31 cellular contexts compared by ENCODE assay signal in genomic region chr10:123683865-123684264, GRCh38. TPM values are rescaled to one million over a fixed set of nuclear protein-coding genes. Genes with fewer than 3 reads are reported as not detected.
"Had no signal": no experiment of that assay in that cellular context is flagged by ENCODE, and none has a peak within 500 bp of the region (broad histone marks: within the 10 kb centered on the region; RNA-seq: fewer than 3 reads in every experiment).

No MANE protein-coding gene starts in this region.

- H3K4me1 ChIP-seq: stomach, suprapubic skin, testis, thyroid gland, tibial artery, tibial nerve, transverse colon, upper lobe of left lung, upper lobe of right lung, uterus, vagina had no signal

- H3K9me3 ChIP-seq: stomach, suprapubic skin, testis, thoracic aorta, thyroid gland, tibial artery, tibial nerve, transverse colon, upper lobe of left lung, upper lobe of right lung, uterus, vagina had no signal

- H3K9me3 Mint-ChIP-seq: stimulated activated effector memory CD8-positive, alpha-beta T cell treated with anti-CD3 and anti-CD28 coated beads, Interleukin-12 subunit alpha, Interleukin-12 subunit beta, amount 100 ng/mL, for 72 hours; stimulated activated memory B cell treated with anti-CD40 and anti-IgM and Interleukin-4, amounts not matched to agents 10 μg/mL and 1 μg/mL and 100 μg/mL, for 72 hours; stimulated activated naive B cell treated with anti-CD40 and anti-IgM and Interleukin-4, amounts not matched to agents 10 μg/mL and 1 μg/mL and 100 μg/mL, for 72 hours; stimulated activated naive CD8-positive, alpha-beta T cell treated with anti-CD3 and anti-CD28 coated beads, Interleukin-15, amount 100 ng/mL, for 72 hours; stimulated activated naive CD8-positive, alpha-beta T cell treated with anti-CD3 and anti-CD28 coated beads, Interleukin-15, Interleukin-2, amounts not matched to agents 100 ng/mL and 50 ng/mL, for 24 hours; type B pancreatic cell had no signal

- DNase-seq: stimulated activated CD4-positive, alpha-beta T cell treated with anti-CD3 and anti-CD28 coated beads, Interleukin-2, amount 100 ng/mL, for 48 hours; stimulated activated CD4-positive, alpha-beta T cell treated with anti-CD3 and anti-CD28 coated beads, Interleukin-4, amount 100 ng/mL, for 1 hour; stimulated activated CD4-positive, alpha-beta T cell treated with anti-CD3 and anti-CD28 coated beads, Interleukin-4, amount 100 ng/mL, for 24 hours; stimulated activated CD4-positive, alpha-beta T cell treated with anti-CD3 and anti-CD28 coated beads, Interleukin-4, amount 100 ng/mL, for 4 hours; stimulated activated CD8-positive, alpha-beta memory T cell treated with anti-CD3 and anti-CD28 coated beads, Interleukin-4, amount 100 ng/mL, for 48 hours; stimulated activated naive B cell treated with anti-CD40 and anti-IgM and Interleukin-4, amounts not matched to agents 10 μg/mL and 1 μg/mL and 100 μg/mL, for 72 hours; stimulated activated naive CD4-positive, alpha-beta T cell; stimulated activated naive CD4-positive, alpha-beta T cell treated with Interleukin-2 at 50 U/mL for 16 hours; stimulated activated naive CD8-positive, alpha-beta T cell treated with anti-CD3 and anti-CD28 coated beads, Interleukin-15, amount 100 ng/mL, for 72 hours; stimulated activated naive CD8-positive, alpha-beta T cell treated with anti-CD3 and anti-CD28 coated beads, Interleukin-15, Interleukin-2, amounts not matched to agents 100 U/mL and 50 U/mL, for 24 hours; stomach; substantia nigra; testis; thyroid gland; transverse colon; trophoblast cell; upper lobe of left lung; upper lobe of right lung; uterus had no signal

- H3K4me3 Mint-ChIP-seq: stimulated activated effector memory CD8-positive, alpha-beta T cell treated with anti-CD3 and anti-CD28 coated beads, Interleukin-12 subunit alpha, Interleukin-12 subunit beta, amount 100 ng/mL, for 72 hours; stimulated activated memory B cell treated with anti-CD40 and anti-IgM and Interleukin-4, amounts not matched to agents 10 μg/mL and 1 μg/mL and 100 μg/mL, for 72 hours; stimulated activated naive B cell treated with anti-CD40 and anti-IgM and Interleukin-4, amounts not matched to agents 10 μg/mL and 1 μg/mL and 100 μg/mL, for 72 hours; stimulated activated naive CD8-positive, alpha-beta T cell treated with anti-CD3 and anti-CD28 coated beads, Interleukin-15, amount 100 ng/mL, for 72 hours; stimulated activated naive CD8-positive, alpha-beta T cell treated with anti-CD3 and anti-CD28 coated beads, Interleukin-15, Interleukin-2, amounts not matched to agents 100 ng/mL and 50 ng/mL, for 24 hours; type B pancreatic cell had no signal

- H3K36me3 ChIP-seq: stomach, suprapubic skin, thyroid gland, tibial artery, tibial nerve, transverse colon, upper lobe of left lung, upper lobe of right lung, uterus, vagina had no signal

- H3K4me3 ChIP-seq: stomach, suprapubic skin, testis, thoracic aorta, thyroid gland, tibial artery, tibial nerve, transverse colon, upper lobe of left lung, upper lobe of right lung, uterus, vagina had no signal

- H3K27me3 ChIP-seq: testis, thyroid gland, tibial nerve, transverse colon, upper lobe of left lung, uterus, vagina had no signal

- ATAC-seq: stimulated activated effector memory CD8-positive, alpha-beta T cell treated with anti-CD3 and anti-CD28 coated beads, Interleukin-12 subunit alpha, Interleukin-12 subunit beta, amount 100 ng/mL, for 72 hours; stimulated activated memory B cell treated with anti-CD40 and anti-IgM and Interleukin-4, amounts not matched to agents 10 μg/mL and 1 μg/mL and 100 μg/mL, for 72 hours; stimulated activated naive B cell treated with anti-CD40 and anti-IgM and Interleukin-4, amounts not matched to agents 10 μg/mL and 1 μg/mL and 100 μg/mL, for 72 hours; stimulated activated naive CD8-positive, alpha-beta T cell treated with anti-CD3 and anti-CD28 coated beads, Interleukin-15, amount 100 ng/mL, for 72 hours; stimulated activated naive CD8-positive, alpha-beta T cell treated with anti-CD3 and anti-CD28 coated beads, Interleukin-15, Interleukin-2, amounts not matched to agents 100 U/mL and 50 U/mL, for 24 hours; upper lobe of right lung had no signal

- H3K27ac ChIP-seq: stomach, suprapubic skin, testis, thoracic aorta, thyroid gland, tibial artery, tibial nerve, transverse colon, upper lobe of left lung, upper lobe of right lung, uterus, vagina had no signal

- H3K27ac Mint-ChIP-seq: stimulated activated effector memory CD8-positive, alpha-beta T cell treated with anti-CD3 and anti-CD28 coated beads, Interleukin-12 subunit alpha, Interleukin-12 subunit beta, amount 100 ng/mL, for 72 hours; stimulated activated memory B cell treated with anti-CD40 and anti-IgM and Interleukin-4, amounts not matched to agents 10 μg/mL and 1 μg/mL and 100 μg/mL, for 72 hours; stimulated activated naive B cell treated with anti-CD40 and anti-IgM and Interleukin-4, amounts not matched to agents 10 μg/mL and 1 μg/mL and 100 μg/mL, for 72 hours; stimulated activated naive CD8-positive, alpha-beta T cell treated with anti-CD3 and anti-CD28 coated beads, Interleukin-15, amount 100 ng/mL, for 72 hours; stimulated activated naive CD8-positive, alpha-beta T cell treated with anti-CD3 and anti-CD28 coated beads, Interleukin-15, Interleukin-2, amounts not matched to agents 100 ng/mL and 50 ng/mL, for 24 hours; type B pancreatic cell had no signal

- H3K4me1 Mint-ChIP-seq: stimulated activated effector memory CD8-positive, alpha-beta T cell treated with anti-CD3 and anti-CD28 coated beads, Interleukin-12 subunit alpha, Interleukin-12 subunit beta, amount 100 ng/mL, for 72 hours; stimulated activated naive B cell treated with anti-CD40 and anti-IgM and Interleukin-4, amounts not matched to agents 10 μg/mL and 1 μg/mL and 100 μg/mL, for 72 hours; stimulated activated naive CD8-positive, alpha-beta T cell treated with anti-CD3 and anti-CD28 coated beads, Interleukin-15, amount 100 ng/mL, for 72 hours had no signal

- H3K36me3 Mint-ChIP-seq: stimulated activated effector memory CD8-positive, alpha-beta T cell treated with anti-CD3 and anti-CD28 coated beads, Interleukin-12 subunit alpha, Interleukin-12 subunit beta, amount 100 ng/mL, for 72 hours; stimulated activated memory B cell treated with anti-CD40 and anti-IgM and Interleukin-4, amounts not matched to agents 10 μg/mL and 1 μg/mL and 100 μg/mL, for 72 hours; stimulated activated naive B cell treated with anti-CD40 and anti-IgM and Interleukin-4, amounts not matched to agents 10 μg/mL and 1 μg/mL and 100 μg/mL, for 72 hours; type B pancreatic cell had no signal

RNA-seq across cellular contexts. Expression of gene GPR26, which starts 17.7 kb away (rescaled TPM):
- total RNA-seq: stomach, subcutaneous adipose tissue, suprapubic skin, thoracic aorta, thyroid gland, tibial nerve, transverse colon, upper lobe of left lung, upper lobe of right lung, ureter, urinary bladder, uterus, vagina had no signal
- polyA plus RNA-seq: stomach, urinary bladder had no signal
